In the genomic region with DNA sequence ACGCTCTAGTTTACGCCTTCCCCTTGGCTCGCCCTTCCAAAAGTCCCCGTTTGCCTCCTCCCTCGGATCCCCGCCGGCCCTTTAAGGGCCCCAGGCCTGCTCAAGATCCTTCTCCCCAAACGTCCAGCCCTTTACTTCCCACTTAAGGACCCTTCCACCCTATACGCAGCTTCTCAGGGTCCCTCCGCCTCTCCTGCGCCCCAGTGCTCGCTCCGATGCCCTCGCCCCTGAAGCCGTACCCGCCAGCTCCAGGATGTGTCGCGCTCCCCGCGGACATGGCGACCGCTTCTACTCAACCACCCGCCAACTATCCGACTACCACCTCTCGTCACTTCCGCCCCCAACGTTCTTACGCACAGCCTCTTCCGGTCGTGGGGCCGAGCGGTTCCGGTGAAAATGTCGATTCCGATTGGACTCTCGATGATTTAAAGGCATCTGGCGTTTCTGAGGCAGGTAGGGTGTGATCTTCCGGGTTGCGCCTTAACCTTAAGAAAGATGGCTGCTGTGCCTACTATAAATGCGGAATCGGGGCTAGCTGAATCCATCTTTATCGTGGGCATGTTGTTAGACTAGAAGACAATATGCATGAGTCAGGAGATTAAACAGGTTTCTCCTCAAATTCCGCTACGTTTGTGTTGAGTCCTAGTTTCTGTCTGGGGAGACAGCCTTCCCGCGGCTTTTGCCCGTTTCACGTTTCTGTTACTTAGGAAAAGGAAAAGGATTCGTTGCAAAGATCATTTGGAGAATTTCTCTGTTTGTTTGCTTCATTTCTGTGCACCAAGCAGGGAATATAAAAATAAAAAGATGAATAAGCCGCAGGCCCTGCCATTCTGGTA, we compare ENCODE assay signal across 8 cellular contexts. TPM values are rescaled to one million over a fixed set of nuclear protein-coding genes. Genes with fewer than 3 reads are reported as not detected.
DNase-seq lines count a peak whose midpoint lies in the region; ATAC-seq and TF ChIP-seq lines count a peak whose summit lies in the region.

A gene (minus strand): TSS at position 317 of the 836 bp plus-strand sequence. CDS start 40 bp downstream, at position 277.

- H3K27ac ChIP-seq in Karpas-422 (ENCODE audit: low read length) (peak within 1 kb of the TSS; percentile 83), fibroblast of lung (ENCODE audit: insufficient read depth, low read length) (peak within 1 kb of the TSS; percentile 96)
- peak within 1 kb of the TSS; percentile 89 for H3K27ac ChIP-seq in naive thymus-derived CD4-positive, alpha-beta T cell (ENCODE audit: low read depth, low read length)

- no peaks in the 10 kb centered on the region for H3K9me2 ChIP-seq in Karpas-422 (replicated peaks; ENCODE audit: insufficient read depth, low read length)

- no peak for TF ChIP-seq CTCF in fibroblast of lung (conservative IDR thresholded peaks at IDR 0.05 in 1 of 2, IDR thresholded peaks at IDR 0.05 in 1 of 2; ENCODE audit: low read depth in 1 of 2, low read length in 2 of 2)

- H3K4me1 Mint-ChIP-seq in naive thymus-derived CD4-positive, alpha-beta T cell = peaks cover 15 to 42% (median 37%) of the 10 kb centered on the region in 7 donors

- H3K27me3 ChIP-seq in Karpas-422 (ENCODE audit: low read length) (no peaks in the 10 kb centered on the region), fibroblast of lung (ENCODE audit: control insufficient read depth, insufficient read depth, low read length) (no peaks in the 10 kb centered on the region)
- H3K27me3 ChIP-seq in naive thymus-derived CD4-positive, alpha-beta T cell (ENCODE audit: control insufficient read depth in 2 of 2, insufficient read depth in 2 of 2, low read length in 2 of 2) = no peaks in the 10 kb centered on the region

- H3K36me3 Mint-ChIP-seq in naive thymus-derived CD4-positive, alpha-beta T cell = peaks cover 0 to 17% (median 3%) of the 10 kb centered on the region in 5 donors

- ATAC-seq in GM21825 (IDR thresholded peaks at IDR 0.05; ENCODE audit: unreplicated experiment) = peak; percentile 87
- peak; percentile 97 for ATAC-seq in naive thymus-derived CD4-positive, alpha-beta T cell

- CTCF ChIA-PET in naive thymus-derived CD4-positive, alpha-beta T cell (lab: Charles Lee) = interaction anchor here (0.5 to 3.9 kb wide), 4 partner anchors 19 to 54 kb away, joined by 4 to 29 read pairs (median 7); no protein-coding TSS in a partner anchor

- H3K4me3 ChIP-seq in Karpas-422 (ENCODE audit: low read length) (peak within 1 kb of the TSS; percentile 88), fibroblast of lung (replicated peaks in 1 of 4; ENCODE audit: control extremely low read depth in 1 of 4, insufficient read depth in 1 of 4, low read depth in 3 of 4, low read length in 4 of 4) (peak within 1 kb of the TSS; percentile 94 to 98 (median 96))
- peak within 1 kb of the TSS; percentile 87 for H3K4me3 ChIP-seq in naive thymus-derived CD4-positive, alpha-beta T cell (ENCODE audit: low read length)

- H3K4me2 ChIP-seq in Karpas-422 (ENCODE audit: low read depth, low read length, poor library complexity, severe bottlenecking) (peak within 1 kb of the TSS; percentile 70), fibroblast of lung (ENCODE audit: extremely low read depth, insufficient read depth, low read length) (peak within 1 kb of the TSS; percentile 98)

- intact Hi-C loops in naive thymus-derived CD4-positive, alpha-beta T cell (cut with micrococcal nuclease) = loop anchor here (1.0 to 5.0 kb wide), 17 partner anchors 12 to 626 kb away; a partner anchor contains a TSS

- POLR2A ChIA-PET in naive thymus-derived CD4-positive, alpha-beta T cell (lab: Charles Lee) = interaction anchor here (0.6 to 4.1 kb wide), 24 partner anchors 10 to 927 kb away, joined by 3 to 47 read pairs (median 4); a partner anchor contains a TSS

- H3K36me3 ChIP-seq in Karpas-422 (ENCODE audit: insufficient read depth, low read length) (peaks cover 35% of the 10 kb centered on the region), fibroblast of lung (ENCODE audit: control insufficient read depth, insufficient read depth, low read length) (peaks cover 2% of the 10 kb centered on the region)
- peaks cover 6 to 32% (median 11%) of the 10 kb centered on the region in 3 experiments for H3K36me3 ChIP-seq in naive thymus-derived CD4-positive, alpha-beta T cell (ENCODE audit: control insufficient read depth in 2 of 3, insufficient read depth in 3 of 3, low read length in 3 of 3)

- no peaks in the 10 kb centered on the region for H3K27me3 Mint-ChIP-seq in naive thymus-derived CD4-positive, alpha-beta T cell

- H3K4me1 ChIP-seq in Karpas-422 (ENCODE audit: low read length) (peaks cover 39% of the 10 kb centered on the region), fibroblast of lung (ENCODE audit: control insufficient read depth, extremely low read depth, insufficient read depth, low read length) (peaks cover 12% of the 10 kb centered on the region)
- peaks cover 40 to 42% of the 10 kb centered on the region in 2 donors for H3K4me1 ChIP-seq in naive thymus-derived CD4-positive, alpha-beta T cell (ENCODE audit: control insufficient read depth in 2 of 2, insufficient read depth in 2 of 2, low read length in 2 of 2)

- peaks cover 45% of the 10 kb centered on the region for H3K79me2 ChIP-seq in Karpas-422 (ENCODE audit: low read length)
- H3K79me2 ChIP-seq in fibroblast of lung (ENCODE audit: control insufficient read depth, insufficient read depth, low read length) = peaks cover 45% of the 10 kb centered on the region

- no peaks in the 10 kb centered on the region for H3K9me3 Mint-ChIP-seq in naive thymus-derived CD4-positive, alpha-beta T cell

- no peaks in the 10 kb centered on the region for H3K9me3 ChIP-seq in Karpas-422 (ENCODE audit: low read length)
- no peaks in the 10 kb centered on the region for H3K9me3 ChIP-seq in fibroblast of lung (ENCODE audit: control insufficient read depth, insufficient read depth, low read depth, low read length)
- H3K9me3 ChIP-seq in naive thymus-derived CD4-positive, alpha-beta T cell (ENCODE audit: control insufficient read depth in 2 of 3, low read length in 3 of 3) = no peaks in the 10 kb centered on the region

- H3K27ac Mint-ChIP-seq in naive thymus-derived CD4-positive, alpha-beta T cell = peak within 1 kb of the TSS in 1 of 9 donors; percentile 22

- H2AFZ ChIP-seq in Karpas-422 (ENCODE audit: low read length) = no peak within 1 kb of the TSS
- peak within 1 kb of the TSS; percentile 88 for H2AFZ ChIP-seq in fibroblast of lung (ENCODE audit: low read length)

- H4K20me1 ChIP-seq in Karpas-422 (ENCODE audit: insufficient read depth, low read depth, low read length) (peaks cover 13% of the 10 kb centered on the region), fibroblast of lung (ENCODE audit: control insufficient read depth, extremely low read depth, insufficient read depth, low read length) (no peaks in the 10 kb centered on the region)

- H3K9ac ChIP-seq in Karpas-422 (ENCODE audit: low read length) (peak within 1 kb of the TSS; percentile 94), fibroblast of lung (ENCODE audit: insufficient read depth, low read length) (peak within 1 kb of the TSS; percentile 96)

- H3K4me3 Mint-ChIP-seq in naive thymus-derived CD4-positive, alpha-beta T cell = no peak within 1 kb of the TSS

- peak; percentile 99 for DNase-seq in Daoy (ENCODE audit: low read depth)
- peak; percentile 99 for DNase-seq in Karpas-422
- peak; percentile 99 for DNase-seq in RKO (ENCODE audit: low spot score)
- peak; percentile 91 for DNase-seq in activated T-helper 1 cell treated with Interleukin-2 at 50 U/mL for 16 hours (ENCODE audit: low read depth)
- DNase-seq in fibroblast of lung (ENCODE audit: low read depth in 2 of 2) = peak; percentile 99
- DNase-seq in naive thymus-derived CD4-positive, alpha-beta T cell = peak; percentile 79 to 98 (median 97)
- peak; percentile 81 to 97 (median 94) for DNase-seq in stimulated activated naive CD4-positive, alpha-beta T cell (lab: John Stamatoyannopoulos, UW)

RNA-seq across cellular contexts. Expression of the gene that starts here (rescaled TPM):
- 45.8 and 58.2 TPM in 2 replicates for total RNA-seq in Daoy (2014; rRNA removed; shearing (Covaris generic))
- total RNA-seq in Karpas-422 (2014; rRNA removed; shearing (Covaris generic); ENCODE audit: low replicate concordance) = 42.7 and 63.2 TPM in 2 replicates
- total RNA-seq in fibroblast of lung = 18.2 and 24.6 TPM in 2 replicates
- polyA plus RNA-seq in fibroblast of lung = 19.5 and 25.4 TPM in 2 replicates
- polyA plus RNA-seq in fibroblast of lung (2012) = 9.0 and 10.4 TPM in 2 replicates
- 4.9 and 22.7 TPM in 2 replicates for polyA minus RNA-seq in fibroblast of lung (ENCODE audit: low replicate concordance)
- total RNA-seq in naive thymus-derived CD4-positive, alpha-beta T cell = 100 to 1,000 TPM in 2 of 5 experiments, 10 to 100 TPM in 3; 64.6 to 117 (median 79.8) TPM
- polyA plus RNA-seq in naive thymus-derived CD4-positive, alpha-beta T cell = 1 to 10 TPM; 8.1 to 9.3 TPM

Comparison
In these comparisons a context has a peak if more than half of its experiments do, and no peak if none do; other contexts are left out.
1. Peak in every context shown above with its lines: DNase-seq, ATAC-seq, H3K4me3 ChIP-seq and H3K27ac ChIP-seq.